Comparison of ENCODE assay signal across 12 cellular contexts in genomic region chr10:13816195-13816926, GRCh38.
DNase-seq lines count a peak whose midpoint lies in the region; ATAC-seq and TF ChIP-seq lines count a peak whose summit lies in the region.
"Had no signal": no experiment of that assay in that cellular context is flagged by ENCODE, and none has a peak within 500 bp of the region (broad histone marks: within the 10 kb centered on the region; RNA-seq: fewer than 3 reads in every experiment).

No MANE protein-coding gene starts in this region.

- no peaks in the 10 kb centered on the region for H3K9me3 ChIP-seq in muscle layer of duodenum (ENCODE audit: control insufficient read depth in 1 of 2, low read length in 2 of 2)

- H3K27me3 ChIP-seq in muscle layer of duodenum (ENCODE audit: low read depth, low read length), result no peaks in the 10 kb centered on the region

- H3K4me1 Mint-ChIP-seq in glutamatergic neuron (ENCODE audit: low read depth, unreplicated experiment), result peaks cover 14% of the 10 kb centered on the region

- peaks cover 8% of the 10 kb centered on the region for H3K36me3 Mint-ChIP-seq in glutamatergic neuron (ENCODE audit: unreplicated experiment)

- no peak overlapping the region for H3K4me3 Mint-ChIP-seq in glutamatergic neuron (ENCODE audit: unreplicated experiment)

- peak overlapping the region; percentile 40 for H3K27ac ChIP-seq in muscle layer of duodenum (ENCODE audit: low read length)

- peaks cover 1% of the 10 kb centered on the region for H3K27me3 Mint-ChIP-seq in glutamatergic neuron (ENCODE audit: unreplicated experiment)

- DNase-seq in COR-L47 (lab: John Stamatoyannopoulos, UW) (peak; percentile 88), NCI-H748 treated with DMSO at 0.1 percent for 48 hours (lab: John Stamatoyannopoulos, UW) (peak; percentile 84), epidermal melanocyte (ENCODE audit: insufficient read length, low spot score) (peak; percentile 66), glutamatergic neuron (no peak), GM10248 (ENCODE audit: extremely low spot score) (no peak), KG1 (lab: John Stamatoyannopoulos, UW) (no peak)
- DNase-seq: DND-41, islet precursor cell, NCI-H524 had no signal

- TF ChIP-seq CTCF in glutamatergic neuron (IDR thresholded peaks at IDR 0.05; ENCODE audit: partially characterized antibody, unreplicated experiment) (no peak), GM10248 (IDR thresholded peaks at IDR 0.05; ENCODE audit: control extremely low read depth, extremely low read depth, low read depth, missing control alignments) (no peak)

- CTCF ChIA-PET in GM10248 (lab: Yijun Ruan, JAX), result no interaction called here

- H3K4me3 ChIP-seq in muscle layer of duodenum (ENCODE audit: low read depth in 1 of 2, low read length in 2 of 2), result no peak overlapping the region

- no peaks in the 10 kb centered on the region for H3K36me3 ChIP-seq in muscle layer of duodenum (ENCODE audit: control insufficient read depth in 1 of 2, insufficient read depth in 2 of 2, low read length in 2 of 2)

- POLR2A ChIA-PET in GM10248 (lab: Yijun Ruan, JAX), result no interaction called here

- no peak overlapping the region for H3K27ac Mint-ChIP-seq in glutamatergic neuron (ENCODE audit: unreplicated experiment)

- peaks cover 0 to 14% of the 10 kb centered on the region in 2 donors for H3K4me1 ChIP-seq in muscle layer of duodenum (ENCODE audit: control insufficient read depth in 1 of 2, insufficient read depth in 2 of 2, low read length in 2 of 2)

- peaks cover 8% of the 10 kb centered on the region for H3K9me3 Mint-ChIP-seq in glutamatergic neuron (ENCODE audit: unreplicated experiment)

- no peak for ATAC-seq in HG02759 (IDR thresholded peaks at IDR 0.05; ENCODE audit: unreplicated experiment)
- ATAC-seq: HCT116 had no signal

Comparison
In these comparisons a context has a peak if more than half of its experiments do, and no peak if none do; other contexts are left out.
1. DNase-seq: peak in COR-L47 (single experiment), NCI-H748 treated with DMSO at 0.1 percent for 48 hours (single experiment) and epidermal melanocyte (single experiment); none in glutamatergic neuron (single experiment), GM10248 (single experiment) and KG1 (single experiment).